In the genomic region with DNA sequence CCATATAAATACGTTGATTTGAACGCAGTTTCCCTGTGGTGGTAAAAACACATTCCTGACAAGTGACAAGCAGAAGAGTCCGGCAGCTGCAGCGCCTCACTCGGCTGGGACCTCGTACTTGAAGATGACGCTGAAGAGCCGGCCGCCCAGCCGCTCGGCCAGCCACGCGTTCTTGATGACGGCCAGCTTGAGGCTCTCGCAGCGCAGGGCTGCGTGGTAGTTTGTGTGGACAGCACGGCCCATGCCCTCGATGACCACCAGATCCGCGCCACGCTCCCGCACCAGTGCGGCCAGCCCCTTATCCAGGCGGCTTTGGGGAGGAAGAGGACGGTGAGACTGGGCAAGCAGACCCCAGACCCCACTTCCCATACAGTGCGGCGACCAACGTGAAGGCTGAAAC, we compare ENCODE assay signal across 32 cellular contexts. TPM values are rescaled to one million over a fixed set of nuclear protein-coding genes. Genes with fewer than 3 reads are reported as not detected.
"Had no signal": no experiment of that assay in that cellular context is flagged by ENCODE, and none has a peak within 500 bp of the region (broad histone marks: within the 10 kb centered on the region; RNA-seq: fewer than 3 reads in every experiment).

No MANE protein-coding gene starts in this region.

- DNase-seq: activated B cell treated with CpG ODN at 0.5 μM for 24 hours; activated CD4-positive, alpha-beta memory T cell treated with anti-CD3 and anti-CD28 coated beads, Interleukin-2, amount 10 ng/mL, durations not matched to agents 7 days and 5 days; activated CD4-positive, alpha-beta T cell treated with anti-CD3 and anti-CD28 coated beads for 1 hour; activated CD4-positive, alpha-beta T cell treated with anti-CD3 and anti-CD28 coated beads for 36 hours; activated CD4-positive, alpha-beta T cell treated with anti-CD3 and anti-CD28 coated beads for 48 hours; activated CD4-positive, alpha-beta T cell treated with anti-CD3 and anti-CD28 coated beads, Interleukin-2, amount 10 ng/mL, durations not matched to agents 7 days and 5 days; activated CD4-positive, alpha-beta T cell treated with anti-CD3 and anti-CD28 coated beads, Interleukin-2, amount 50 U/mL, for 48 hours; activated CD8-positive, alpha-beta memory T cell treated with anti-CD3 and anti-CD28 coated beads for 24 hours; activated CD8-positive, alpha-beta memory T cell treated with anti-CD3 and anti-CD28 coated beads, Interleukin-2, amount 10 ng/mL, durations not matched to agents 7 days and 5 days; activated CD8-positive, alpha-beta memory T cell treated with anti-CD3 and anti-CD28 coated beads, Interleukin-2, amount 50 U/mL, for 48 hours; activated CD8-positive, alpha-beta T cell treated with anti-CD3 and anti-CD28 coated beads, Interleukin-2, amount 10 ng/mL, durations not matched to agents 7 days and 5 days; activated effector memory CD4-positive, alpha-beta T cell treated with Interleukin-2 at 50 U/mL for 16 hours; activated gamma-delta T cell; activated naive CD4-positive, alpha-beta T cell treated with anti-CD3 and anti-CD28 coated beads, Interleukin-2, amount 10 ng/mL, durations not matched to agents 7 days and 5 days; activated naive CD4-positive, alpha-beta T cell treated with Interleukin-2 at 50 U/mL for 16 hours; activated naive CD8-positive, alpha-beta T cell treated with anti-CD3 and anti-CD28 coated beads, Interleukin-2, amount 10 ng/mL, durations not matched to agents 7 days and 5 days; activated naive CD8-positive, alpha-beta T cell treated with anti-CD3 and anti-CD28 coated beads, Interleukin-2, amount 50 U/mL, for 24 hours; activated T-cell treated with anti-CD3 and anti-CD28 coated beads, Interleukin-2, amount 50 U/mL, for 24 hours; activated T-cell treated with anti-CD3 and anti-CD28 coated beads, Interleukin-2, amount 50 U/mL, for 48 hours; amygdala; anterior cingulate cortex; cerebellar nuclear complex; T-helper 1 cell; T-helper 2 cell; T-helper 9 cell had no signal

- H3K27ac ChIP-seq: ascending aorta, cardiac muscle cell, VCaP had no signal

- H3K4me3 ChIP-seq: ascending aorta, cardiac muscle cell had no signal

- ATAC-seq: activated CD4-positive, alpha-beta T cell treated with anti-CD3 and anti-CD28 coated beads for 36 hours; activated CD8-positive, alpha-beta memory T cell treated with anti-CD3 and anti-CD28 coated beads, Interleukin-2, amount 10 ng/mL, durations not matched to agents 7 days and 5 days; activated CD8-positive, alpha-beta T cell treated with anti-CD3 and anti-CD28 coated beads, Interleukin-2, amount 10 ng/mL, durations not matched to agents 7 days and 5 days; activated naive CD8-positive, alpha-beta T cell treated with anti-CD3 and anti-CD28 coated beads, Interleukin-2, amount 50 U/mL, for 24 hours had no signal

- FAIRE-seq: bronchial epithelial cell, TTC549 had no signal

- H3K27me3 ChIP-seq: cardiac muscle cell had no signal

- H3K9me3 ChIP-seq: ascending aorta had no signal

- H3K4me1 ChIP-seq: ascending aorta had no signal

RNA-seq across cellular contexts. Expression of gene HES5, which starts 21.3 kb away (rescaled TPM):
- total RNA-seq: activated B cell treated with CpG ODN at 0.5 μM for 24 hours; activated CD4-positive, alpha-beta memory T cell treated with anti-CD3 and anti-CD28 coated beads, Interleukin-2, amount 10 ng/mL, durations not matched to agents 7 days and 5 days; activated CD4-positive, alpha-beta T cell treated with anti-CD3 and anti-CD28 coated beads, Interleukin-2, amount 10 ng/mL, durations not matched to agents 7 days and 5 days; activated CD8-positive, alpha-beta memory T cell treated with anti-CD3 and anti-CD28 coated beads, Interleukin-2, amount 10 ng/mL, durations not matched to agents 7 days and 5 days; activated CD8-positive, alpha-beta T cell treated with anti-CD3 and anti-CD28 coated beads, Interleukin-2, amount 10 ng/mL, durations not matched to agents 7 days and 5 days; activated naive CD8-positive, alpha-beta T cell treated with anti-CD3 and anti-CD28 coated beads, Interleukin-2, amount 10 ng/mL, durations not matched to agents 7 days and 5 days; activated T-helper 2 cell treated with anti-CD3 and anti-CD28 coated beads, Interferon-gamma antibody, Interleukin-2, Interleukin-4, amounts not matched to agents 10 μg/mL and 5 μg/mL and 100 μg/mL, durations not matched to agents 14 hours and 24 hours and 36 hours; ascending aorta; cardiac muscle cell; chondrocyte had no signal
- polyA plus RNA-seq: cardiac muscle cell had no signal

RNA-seq across cellular contexts. Expression of gene PLCH2, which starts 32.7 kb away (rescaled TPM):
- total RNA-seq: ascending aorta had no signal
